1 cellular context compared by ENCODE assay signal in genomic region chr17:48542114-48542955, GRCh38.
TF ChIP-seq lines count a peak whose summit lies in the region.

No MANE protein-coding gene starts in this region.

TF ChIP-seq in H1, 55 proteins besides CTCF, POLR2A, EP300 and RAD21:
- TF ChIP-seq YY1 (IDR thresholded peaks at IDR 0.05; ENCODE audit: low read depth, low read length), result no peak
- no peak for TF ChIP-seq BRCA1 (IDR thresholded peaks at IDR 0.05; ENCODE audit: low read depth, low read length)
- TF ChIP-seq RFX5 (IDR thresholded peaks at IDR 0.05; ENCODE audit: borderline replicate concordance, low read depth, low read length), result no peak
- no peak for TF ChIP-seq GABPA (IDR thresholded peaks at IDR 0.05; ENCODE audit: borderline replicate concordance, insufficient read depth, low read length)
- no peak for TF ChIP-seq JUND (IDR thresholded peaks at IDR 0.05; ENCODE audit: low read length)
- no peak for TF ChIP-seq CBX5 (IDR thresholded peaks at IDR 0.05; ENCODE audit: low read depth, low read length)
- TF ChIP-seq NANOG (IDR thresholded peaks at IDR 0.05; ENCODE audit: insufficient read depth, low read depth, low read length, poor library complexity, severe bottlenecking), result no peak
- no peak for TF ChIP-seq CREB1 (IDR thresholded peaks at IDR 0.05)
- TF ChIP-seq SAP30 (IDR thresholded peaks at IDR 0.05; ENCODE audit: insufficient read depth, insufficient replicate concordance, low read length), result no peak
- TF ChIP-seq CHD7 (IDR thresholded peaks at IDR 0.05; ENCODE audit: insufficient replicate concordance, low read length), result no peak
- no peak for TF ChIP-seq RBBP5 (IDR thresholded peaks at IDR 0.05; ENCODE audit: borderline replicate concordance, low read depth, low read length)
- no peak for TF ChIP-seq TBP (IDR thresholded peaks at IDR 0.05; ENCODE audit: low read depth, low read length)
- TF ChIP-seq BACH1 (IDR thresholded peaks at IDR 0.05; ENCODE audit: low read length), result no peak
- TF ChIP-seq PHF8 (conservative IDR thresholded peaks at IDR 0.05; ENCODE audit: low read depth, low read length), result no peak
- TF ChIP-seq NRF1 (IDR thresholded peaks at IDR 0.05; ENCODE audit: low read depth, low read length), result no peak
- peak; percentile 85 for TF ChIP-seq SUZ12 (IDR thresholded peaks at IDR 0.05; ENCODE audit: low read length)
- TF ChIP-seq TCF12 (IDR thresholded peaks at IDR 0.05; ENCODE audit: low read depth, low read length), result 0 out of 2 replicates have a peak, but pooled peaks have one; percentile 23
- peak; percentile 46; the same call in 1 of the 2 replicates for TF ChIP-seq CBX8 (IDR thresholded peaks at IDR 0.05; ENCODE audit: borderline replicate concordance, low read depth, low read length)
- TF ChIP-seq SP1 (IDR thresholded peaks at IDR 0.05; ENCODE audit: low read depth, low read length), result no peak
- no peak for TF ChIP-seq KDM5A (IDR thresholded peaks at IDR 0.05; ENCODE audit: low read length)
- TF ChIP-seq EZH2 (IDR thresholded peaks at IDR 0.05; ENCODE audit: low read depth, low read length, severe bottlenecking), result peak; percentile 86
- no peak for TF ChIP-seq ATF2 (IDR thresholded peaks at IDR 0.05; ENCODE audit: low read length)
- no peak for TF ChIP-seq SIX5 (IDR thresholded peaks at IDR 0.05; ENCODE audit: low read depth, low read length)
- TF ChIP-seq RNF2 (IDR thresholded peaks at IDR 0.05; ENCODE audit: borderline replicate concordance, low read depth, low read length, missing control alignments, poor library complexity, severe bottlenecking), result peak; percentile 78
